Comparison of ENCODE assay signal across 10 cellular contexts in the genomic region with DNA sequence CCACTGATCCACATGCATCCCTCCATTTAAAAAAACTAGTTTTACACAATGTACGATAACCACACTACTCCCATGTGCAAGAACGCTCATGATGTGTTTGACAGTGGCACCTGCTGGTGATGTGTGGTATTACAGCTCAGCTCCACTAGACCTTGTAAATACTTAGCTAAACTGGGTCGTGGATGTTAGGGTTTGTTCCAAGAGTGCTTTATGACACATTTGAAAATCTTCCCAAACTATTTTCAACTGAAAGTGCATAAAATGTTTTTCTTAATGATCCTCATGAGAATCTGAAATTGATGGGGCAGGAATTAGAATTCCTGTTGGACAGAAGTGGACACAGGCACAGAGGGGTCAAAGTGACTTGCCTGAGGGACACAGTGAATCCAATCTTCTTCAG.
A peak's percentile ranks its signal among the peaks of the same experiment; 100 is the strongest.
DNase-seq lines count a peak whose midpoint lies in the region; ATAC-seq, FAIRE-seq and TF ChIP-seq lines count a peak whose summit lies in the region.
"Had no signal": no experiment of that assay in that cellular context is flagged by ENCODE, and none has a peak within 500 bp of the region (broad histone marks: within the 10 kb centered on the region; RNA-seq: fewer than 3 reads in every experiment).

No MANE protein-coding gene starts in this region.

- H3K27ac ChIP-seq in OCI-LY7 (ENCODE audit: low read depth, low read length, poor library complexity, severe bottlenecking), result no peak overlapping the region

- H2AFZ ChIP-seq in OCI-LY7 (ENCODE audit: low read length), result no peak overlapping the region

- H3K27me3 Mint-ChIP-seq in neural crest cell (ENCODE audit: low read depth), result peaks cover 16% of the 10 kb centered on the region

- H3K36me3 ChIP-seq in OCI-LY7 (ENCODE audit: insufficient read depth, low read length), result no peaks in the 10 kb centered on the region

- no peak for FAIRE-seq in GM12892 (lab: Jason Lieb, UNC)

- POLR2A ChIA-PET in OCI-LY7 (lab: Charles Lee), result interaction anchor here (0.6 kb wide), 1 partner anchor 55 kb away, joined by 3 read pairs; no protein-coding TSS in a partner anchor

- H3K79me2 ChIP-seq in OCI-LY7 (ENCODE audit: insufficient read depth, low read depth, low read length), result no peaks in the 10 kb centered on the region

- no peak overlapping the region for H3K4me3 Mint-ChIP-seq in neural crest cell
- H3K4me3 Mint-ChIP-seq: activated naive CD8-positive, alpha-beta T cell treated with anti-CD3 and anti-CD28 coated beads, Interleukin-2, amount 10 ng/mL, durations not matched to agents 7 days and 5 days; stimulated activated naive CD8-positive, alpha-beta T cell treated with anti-CD3 and anti-CD28 coated beads, Interleukin-15, amount 100 ng/mL, for 72 hours had no signal

- no peaks in the 10 kb centered on the region for H3K9me2 ChIP-seq in OCI-LY7 (ENCODE audit: insufficient read depth, low read length)

- H3K9me3 Mint-ChIP-seq in neural crest cell, result peaks cover 9% of the 10 kb centered on the region

- H3K9me3 ChIP-seq in OCI-LY7 (ENCODE audit: low read length), result peaks cover 12% of the 10 kb centered on the region

- no peak overlapping the region for H3K4me3 ChIP-seq in OCI-LY7 (ENCODE audit: low read depth, low read length, poor library complexity, severe bottlenecking)

- H4K20me1 ChIP-seq in OCI-LY7 (ENCODE audit: insufficient read depth, low read length), result no peaks in the 10 kb centered on the region

- no peak for TF ChIP-seq POLR2A in GM12892 (IDR thresholded peaks at IDR 0.05; ENCODE audit: low read depth, low read length)

- ATAC-seq in activated CD4-positive, CD25-positive, alpha-beta regulatory T cell treated with anti-CD3 and anti-CD28 coated beads, Interleukin-2, amount 50 U/mL, for 24 hours, result no peak
- ATAC-seq in HG02759 (IDR thresholded peaks at IDR 0.05; ENCODE audit: unreplicated experiment) (no peak), GM21360 (IDR thresholded peaks at IDR 0.05; ENCODE audit: unreplicated experiment) (no peak)
- ATAC-seq: stimulated activated naive CD8-positive, alpha-beta T cell treated with anti-CD3 and anti-CD28 coated beads, Interleukin-15, amount 100 ng/mL, for 72 hours had no signal

- H3K4me1 ChIP-seq in OCI-LY7 (ENCODE audit: insufficient read depth, low read length, poor library complexity, severe bottlenecking), result no peaks in the 10 kb centered on the region

- no peak overlapping the region for H3K4me2 ChIP-seq in OCI-LY7 (ENCODE audit: low read length)

- no peak overlapping the region for H3K27ac Mint-ChIP-seq in neural crest cell (ENCODE audit: unreplicated experiment)
- H3K27ac Mint-ChIP-seq: activated naive CD8-positive, alpha-beta T cell treated with anti-CD3 and anti-CD28 coated beads, Interleukin-2, amount 10 ng/mL, durations not matched to agents 7 days and 5 days; stimulated activated naive CD8-positive, alpha-beta T cell treated with anti-CD3 and anti-CD28 coated beads, Interleukin-15, amount 100 ng/mL, for 72 hours had no signal

- TF ChIP-seq CTCF in OCI-LY7 (conservative IDR thresholded peaks at IDR 0.05; ENCODE audit: low read length), result peak; percentile 83
- peak; percentile 78 for TF ChIP-seq CTCF in neural crest cell (conservative IDR thresholded peaks at IDR 0.05)

- intact Hi-C loops in OCI-LY7 (cut with micrococcal nuclease; ENCODE audit: unreplicated experiment), result loop anchor here (10.0 kb wide), 1 partner anchor 160 kb away; no protein-coding TSS in a partner anchor

- peaks cover 7% of the 10 kb centered on the region for H3K36me3 Mint-ChIP-seq in neural crest cell (ENCODE audit: low read depth)

- no TSS peak for BruUV-seq in OCI-LY7 (replicated peaks; lab: Mats Ljungman, UMichigan)

- CTCF ChIA-PET in OCI-LY7 (lab: Charles Lee; ENCODE audit: unreplicated experiment), result no interaction called here

- peak; percentile 67 for DNase-seq in activated CD4-positive, CD25-positive, alpha-beta regulatory T cell treated with anti-CD3 and anti-CD28 coated beads, Interleukin-2, amount 50 U/mL, for 72 hours
- DNase-seq in OCI-LY7 (ENCODE audit: low spot score), result peak; percentile 42
- peak; percentile 81 for DNase-seq in dermis blood vessel endothelial cell
- peak; percentile 37 for DNase-seq in neural crest cell (ENCODE audit: low read depth, low spot score)
- no peak for DNase-seq in GM12892 (ENCODE audit: insufficient read length)
- DNase-seq: activated naive CD8-positive, alpha-beta T cell treated with anti-CD3 and anti-CD28 coated beads, Interleukin-2, amount 10 ng/mL, durations not matched to agents 7 days and 5 days had no signal

- H3K4me1 Mint-ChIP-seq in neural crest cell, result peaks cover 35% of the 10 kb centered on the region
